1 cellular context compared by ENCODE assay signal in the genomic region with DNA sequence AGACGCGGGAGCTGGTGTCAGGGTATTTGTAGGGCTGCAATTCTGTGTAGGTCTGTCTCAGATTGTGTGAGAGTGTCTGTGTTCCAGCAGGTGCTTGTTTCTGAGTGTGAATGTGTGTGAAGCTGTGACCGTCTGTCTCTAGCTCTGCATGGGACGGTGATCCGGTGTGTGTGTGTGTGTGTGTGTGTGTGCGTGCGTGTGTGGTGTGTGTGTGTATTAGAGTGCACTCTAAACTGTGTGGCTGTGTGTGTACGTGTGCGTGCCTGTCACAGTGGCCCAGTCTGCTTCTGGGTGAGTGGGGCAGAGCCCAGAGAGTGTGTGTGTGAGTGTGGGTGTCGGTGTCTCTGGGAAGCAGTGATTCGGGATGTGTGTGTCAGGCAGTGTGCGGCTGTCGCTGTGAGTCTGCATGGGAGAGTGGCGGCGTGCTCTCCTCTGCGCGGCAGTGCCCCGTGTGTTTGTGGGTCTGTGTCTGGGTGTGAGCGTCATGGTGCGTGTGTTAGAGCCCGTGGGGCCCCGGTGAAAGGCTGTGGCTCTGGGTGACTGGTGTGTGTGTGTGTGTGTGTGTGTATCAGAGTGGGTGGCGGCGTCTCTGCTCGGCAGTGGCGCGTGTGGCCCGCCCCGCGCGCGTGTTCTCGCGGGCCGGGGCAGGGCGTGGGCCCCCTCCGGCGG.
A peak's percentile ranks its signal among the peaks of the same experiment; 100 is the strongest.
TF ChIP-seq lines count a peak whose summit lies in the region.

No MANE protein-coding gene starts in this region.

TF ChIP-seq in HEK293, 187 proteins besides CTCF, POLR2A, EP300 and RAD21 (continued from another document):
- TF ChIP-seq ZNF23 (tag by site-specific recombination; IDR thresholded peaks at IDR 0.05; ENCODE audit: borderline replicate concordance), result 0 out of 2 replicates have a peak, but pooled peaks have one; percentile 44
- no peak for TF ChIP-seq MEIS1 (CRISPR knock-in tag; IDR thresholded peaks at IDR 0.05; ENCODE audit: borderline replicate concordance)
- no peak for TF ChIP-seq ZNF138 (tag by site-specific recombination; IDR thresholded peaks at IDR 0.05; ENCODE audit: borderline replicate concordance)
- TF ChIP-seq, protein P1, sequence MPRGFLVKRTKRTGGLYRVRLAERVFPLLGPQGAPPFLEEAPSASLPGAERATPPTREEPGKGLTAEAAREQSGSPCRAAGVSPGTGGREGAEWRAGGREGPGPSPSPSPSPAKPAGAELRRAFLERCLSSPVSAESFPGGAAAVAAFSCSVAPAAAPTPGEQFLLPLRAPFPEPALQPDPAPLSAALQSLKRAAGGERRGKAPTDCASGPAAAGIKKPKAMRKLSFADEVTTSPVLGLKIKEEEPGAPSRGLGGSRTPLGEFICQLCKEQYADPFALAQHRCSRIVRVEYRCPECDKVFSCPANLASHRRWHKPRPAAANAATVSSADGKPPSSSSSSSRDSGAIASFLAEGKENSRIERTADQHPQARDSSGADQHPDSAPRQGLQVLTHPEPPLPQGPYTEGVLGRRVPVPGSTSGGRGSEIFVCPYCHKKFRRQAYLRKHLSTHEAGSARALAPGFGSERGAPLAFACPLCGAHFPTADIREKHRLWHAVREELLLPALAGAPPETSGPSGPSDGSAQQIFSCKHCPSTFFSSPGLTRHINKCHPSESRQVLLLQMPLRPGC (tag by site-specific recombination; IDR thresholded peaks at IDR 0.05), result peak; percentile 20; the same call in 1 of the 2 replicates
- no peak for TF ChIP-seq ATF2 (tag by site-specific recombination; IDR thresholded peaks at IDR 0.05; ENCODE audit: low read depth)
- no peak for TF ChIP-seq ZXDB (tag by site-specific recombination; IDR thresholded peaks at IDR 0.05)
